Comparison of ENCODE assay signal across 1 cellular context in genomic region chr14:34824256-34824655, GRCh38.
TF ChIP-seq lines count a peak whose summit lies in the region.

No MANE protein-coding gene starts in this region.

TF ChIP-seq in HEK293, 187 proteins besides CTCF, POLR2A, EP300 and RAD21 (continued from another document):
- TF ChIP-seq ZNF362 (tag by site-specific recombination; IDR thresholded peaks at IDR 0.05): 0 out of 2 replicates have a peak, but pooled peaks have one; percentile 27
